In the genomic region with DNA sequence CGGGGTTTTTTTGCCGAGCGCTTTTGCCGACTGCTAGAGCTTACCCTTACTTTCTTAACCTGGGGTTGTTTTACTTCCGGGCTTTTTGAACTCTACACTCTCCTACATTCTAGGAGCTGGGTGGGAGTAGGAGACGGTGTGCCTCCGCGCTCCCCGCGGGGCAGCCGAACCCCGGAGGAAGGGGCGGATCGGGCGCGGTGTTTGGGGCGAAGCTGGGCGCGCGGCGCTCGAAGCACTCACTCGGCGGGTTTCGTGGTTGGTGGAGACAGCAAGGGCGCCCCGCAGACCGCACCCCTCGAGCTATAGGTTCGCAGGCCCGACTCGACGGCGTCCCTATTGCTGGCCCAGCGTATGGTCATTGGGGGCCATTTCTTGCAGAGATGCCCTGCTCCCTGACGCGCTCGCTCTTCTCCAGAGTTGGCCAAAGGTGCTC, we compare ENCODE assay signal across 8 cellular contexts. TPM values are rescaled to one million over a fixed set of nuclear protein-coding genes. Genes with fewer than 3 reads are reported as not detected.
DNase-seq lines count a peak whose midpoint lies in the region; ATAC-seq and TF ChIP-seq lines count a peak whose summit lies in the region.

No MANE protein-coding gene starts in this region.

- H3K4me3 ChIP-seq in GM23338 (peak overlapping the region; percentile 87), SU-DHL-6 (ENCODE audit: insufficient read depth, low read length, poor library complexity, severe bottlenecking) (peak overlapping the region; percentile 51), skeletal muscle satellite cell (ENCODE audit: low read length) (peak overlapping the region; percentile 87)

- H3K27me3 Mint-ChIP-seq in GM23338 (ENCODE audit: insufficient read depth, low read depth, poor library complexity): peaks cover 13% of the 10 kb centered on the region

- H3K27ac ChIP-seq in GM23338 (ENCODE audit: low read depth) (peak overlapping the region; percentile 100), SU-DHL-6 (ENCODE audit: low read depth, low read length) (peak overlapping the region; percentile 82)

- H3K27ac Mint-ChIP-seq in GM23338: peak overlapping the region; percentile 100

- peaks cover 27% of the 10 kb centered on the region for H3K79me2 ChIP-seq in GM23338 (replicated peaks; ENCODE audit: insufficient read depth)
- no peaks in the 10 kb centered on the region for H3K79me2 ChIP-seq in SU-DHL-6 (ENCODE audit: insufficient read depth, low read length)

- 0 out of 2 replicates have a peak, but pooled peaks cover 3% of the 10 kb centered on the region for H3K9me2 ChIP-seq in GM23338 (ENCODE audit: insufficient read depth)
- no peaks in the 10 kb centered on the region for H3K9me2 ChIP-seq in SU-DHL-6 (replicated peaks; ENCODE audit: insufficient read depth, low read length)

- peaks cover 32% of the 10 kb centered on the region for H3K36me3 Mint-ChIP-seq in GM23338 (ENCODE audit: low read depth)

- H3K27me3 ChIP-seq in GM23338 (ENCODE audit: insufficient read depth) (no peaks in the 10 kb centered on the region), SU-DHL-6 (ENCODE audit: low read length) (no peaks in the 10 kb centered on the region), skeletal muscle satellite cell (ENCODE audit: control insufficient read depth, insufficient read depth, low read length) (no peaks in the 10 kb centered on the region)

- peaks cover 22% of the 10 kb centered on the region for H3K4me1 Mint-ChIP-seq in GM23338

- peak overlapping the region; percentile 67 for H2AFZ ChIP-seq in GM23338
- H2AFZ ChIP-seq in SU-DHL-6 (ENCODE audit: low read depth, low read length, severe bottlenecking): peak overlapping the region; percentile 83

- peaks cover 5% of the 10 kb centered on the region; the same call in 1 of the 2 replicates for H3F3A ChIP-seq in GM23338 (replicated peaks; ENCODE audit: low read depth)
- H3F3A ChIP-seq in SU-DHL-6 (ENCODE audit: insufficient read depth): no peaks in the 10 kb centered on the region

- H4K20me1 ChIP-seq in GM23338 (replicated peaks; ENCODE audit: insufficient read depth): no peaks in the 10 kb centered on the region
- H4K20me1 ChIP-seq in SU-DHL-6 (ENCODE audit: low read depth, low read length): no peaks in the 10 kb centered on the region

- H3K4me3 Mint-ChIP-seq in GM23338: peak overlapping the region; percentile 96

- ATAC-seq in GM23338: peak; percentile 90

- H3K9me3 ChIP-seq in SU-DHL-6 (ENCODE audit: insufficient read depth, low read length) (no peaks in the 10 kb centered on the region), skeletal muscle satellite cell (replicated peaks; ENCODE audit: low read length) (no peaks in the 10 kb centered on the region)

- DNase-seq in GM10266 (ENCODE audit: extremely low spot score) (peak; percentile 62), GM23338 (ENCODE audit: low spot score) (peak; percentile 95), Kasumi-1 (lab: John Stamatoyannopoulos, UW) (peak; percentile 97 to 98), amniotic stem cell (lab: John Stamatoyannopoulos, UW) (peak; percentile 37), hypothalamus (lab: John Stamatoyannopoulos, UW) (peak in 28 of 51 donors; percentile 17 to 87 (median 65)), OCI-M2 (lab: John Stamatoyannopoulos, UW; ENCODE audit: unreplicated experiment) (no peak)

- no peak for TF ChIP-seq CTCF in GM10266 (IDR thresholded peaks at IDR 0.05; ENCODE audit: control insufficient read depth, insufficient read depth, low read depth, missing control alignments)
- TF ChIP-seq CTCF in GM23338 (conservative IDR thresholded peaks at IDR 0.05; ENCODE audit: low read depth in 2 of 2): no peak
- TF ChIP-seq CTCF in SU-DHL-6 (IDR thresholded peaks at IDR 0.05; ENCODE audit: insufficient read depth, low read length, poor library complexity, severe bottlenecking): no peak

- H3K9me3 Mint-ChIP-seq in GM23338: no peaks in the 10 kb centered on the region

- peaks cover 14% of the 10 kb centered on the region; the same call in 1 of the 2 replicates for H3K4me1 ChIP-seq in GM23338 (ENCODE audit: insufficient read depth)
- peaks cover 21% of the 10 kb centered on the region for H3K4me1 ChIP-seq in skeletal muscle satellite cell (ENCODE audit: control insufficient read depth, insufficient read depth, low read length)

- peaks cover 12% of the 10 kb centered on the region; the same call in 1 of the 2 replicates for H3K36me3 ChIP-seq in GM23338 (ENCODE audit: insufficient read depth)
- H3K36me3 ChIP-seq in SU-DHL-6 (ENCODE audit: low read length): no peaks in the 10 kb centered on the region
- H3K36me3 ChIP-seq in skeletal muscle satellite cell (ENCODE audit: insufficient read depth, low read length): peaks cover 15% of the 10 kb centered on the region

- peak overlapping the region; percentile 59 for H3K9ac ChIP-seq in SU-DHL-6 (ENCODE audit: low read length)
- peak overlapping the region; percentile 93 for H3K9ac ChIP-seq in skeletal muscle satellite cell (ENCODE audit: low read depth, low read length)

- H3K4me2 ChIP-seq in GM23338 (peak overlapping the region; percentile 95), SU-DHL-6 (ENCODE audit: low read depth, low read length, poor library complexity, severe bottlenecking) (peak overlapping the region; percentile 47), skeletal muscle satellite cell (ENCODE audit: low read length) (peak overlapping the region; percentile 90)

TF ChIP-seq in GM23338, 12 proteins besides CTCF, POLR2A, EP300 and RAD21:
- TF ChIP-seq POLR2AphosphoS5 (IDR thresholded peaks at IDR 0.05; ENCODE audit: low read depth): peak; percentile 60
- TF ChIP-seq, protein P1, sequence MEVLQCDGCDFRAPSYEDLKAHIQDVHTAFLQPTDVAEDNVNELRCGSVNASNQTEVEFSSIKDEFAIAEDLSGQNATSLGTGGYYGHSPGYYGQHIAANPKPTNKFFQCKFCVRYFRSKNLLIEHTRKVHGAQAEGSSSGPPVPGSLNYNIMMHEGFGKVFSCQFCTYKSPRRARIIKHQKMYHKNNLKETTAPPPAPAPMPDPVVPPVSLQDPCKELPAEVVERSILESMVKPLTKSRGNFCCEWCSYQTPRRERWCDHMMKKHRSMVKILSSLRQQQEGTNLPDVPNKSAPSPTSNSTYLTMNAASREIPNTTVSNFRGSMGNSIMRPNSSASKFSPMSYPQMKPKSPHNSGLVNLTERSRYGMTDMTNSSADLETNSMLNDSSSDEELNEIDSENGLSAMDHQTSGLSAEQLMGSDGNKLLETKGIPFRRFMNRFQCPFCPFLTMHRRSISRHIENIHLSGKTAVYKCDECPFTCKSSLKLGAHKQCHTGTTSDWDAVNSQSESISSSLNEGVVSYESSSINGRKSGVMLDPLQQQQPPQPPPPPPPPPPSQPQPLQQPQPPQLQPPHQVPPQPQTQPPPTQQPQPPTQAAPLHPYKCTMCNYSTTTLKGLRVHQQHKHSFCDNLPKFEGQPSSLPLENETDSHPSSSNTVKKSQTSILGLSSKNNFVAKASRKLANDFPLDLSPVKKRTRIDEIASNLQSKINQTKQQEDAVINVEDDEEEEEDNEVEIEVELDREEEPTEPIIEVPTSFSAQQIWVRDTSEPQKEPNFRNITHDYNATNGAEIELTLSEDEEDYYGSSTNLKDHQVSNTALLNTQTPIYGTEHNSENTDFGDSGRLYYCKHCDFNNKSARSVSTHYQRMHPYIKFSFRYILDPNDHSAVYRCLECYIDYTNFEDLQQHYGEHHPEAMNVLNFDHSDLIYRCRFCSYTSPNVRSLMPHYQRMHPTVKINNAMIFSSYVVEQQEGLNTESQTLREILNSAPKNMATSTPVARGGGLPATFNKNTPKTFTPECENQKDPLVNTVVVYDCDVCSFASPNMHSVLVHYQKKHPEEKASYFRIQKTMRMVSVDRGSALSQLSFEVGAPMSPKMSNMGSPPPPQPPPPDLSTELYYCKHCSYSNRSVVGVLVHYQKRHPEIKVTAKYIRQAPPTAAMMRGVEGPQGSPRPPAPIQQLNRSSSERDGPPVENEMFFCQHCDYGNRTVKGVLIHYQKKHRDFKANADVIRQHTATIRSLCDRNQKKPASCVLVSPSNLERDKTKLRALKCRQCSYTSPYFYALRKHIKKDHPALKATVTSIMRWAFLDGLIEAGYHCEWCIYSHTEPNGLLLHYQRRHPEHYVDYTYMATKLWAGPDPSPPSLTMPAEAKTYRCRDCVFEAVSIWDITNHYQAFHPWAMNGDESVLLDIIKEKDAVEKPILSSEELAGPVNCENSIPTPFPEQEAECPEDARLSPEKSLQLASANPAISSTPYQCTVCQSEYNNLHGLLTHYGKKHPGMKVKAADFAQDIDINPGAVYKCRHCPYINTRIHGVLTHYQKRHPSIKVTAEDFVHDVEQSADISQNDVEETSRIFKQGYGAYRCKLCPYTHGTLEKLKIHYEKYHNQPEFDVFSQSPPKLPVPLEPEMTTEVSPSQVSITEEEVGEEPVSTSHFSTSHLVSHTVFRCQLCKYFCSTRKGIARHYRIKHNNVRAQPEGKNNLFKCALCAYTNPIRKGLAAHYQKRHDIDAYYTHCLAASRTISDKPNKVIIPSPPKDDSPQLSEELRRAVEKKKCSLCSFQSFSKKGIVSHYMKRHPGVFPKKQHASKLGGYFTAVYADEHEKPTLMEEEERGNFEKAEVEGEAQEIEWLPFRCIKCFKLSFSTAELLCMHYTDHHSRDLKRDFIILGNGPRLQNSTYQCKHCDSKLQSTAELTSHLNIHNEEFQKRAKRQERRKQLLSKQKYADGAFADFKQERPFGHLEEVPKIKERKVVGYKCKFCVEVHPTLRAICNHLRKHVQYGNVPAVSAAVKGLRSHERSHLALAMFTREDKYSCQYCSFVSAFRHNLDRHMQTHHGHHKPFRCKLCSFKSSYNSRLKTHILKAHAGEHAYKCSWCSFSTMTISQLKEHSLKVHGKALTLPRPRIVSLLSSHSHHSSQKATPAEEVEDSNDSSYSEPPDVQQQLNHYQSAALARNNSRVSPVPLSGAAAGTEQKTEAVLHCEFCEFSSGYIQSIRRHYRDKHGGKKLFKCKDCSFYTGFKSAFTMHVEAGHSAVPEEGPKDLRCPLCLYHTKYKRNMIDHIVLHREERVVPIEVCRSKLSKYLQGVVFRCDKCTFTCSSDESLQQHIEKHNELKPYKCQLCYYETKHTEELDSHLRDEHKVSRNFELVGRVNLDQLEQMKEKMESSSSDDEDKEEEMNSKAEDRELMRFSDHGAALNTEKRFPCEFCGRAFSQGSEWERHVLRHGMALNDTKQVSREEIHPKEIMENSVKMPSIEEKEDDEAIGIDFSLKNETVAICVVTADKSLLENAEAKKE (CRISPR knock-in tag; IDR thresholded peaks at IDR 0.05): no peak
- TF ChIP-seq CREB1 (CRISPR knock-in tag; IDR thresholded peaks at IDR 0.05; ENCODE audit: low read depth): 0 out of 2 replicates have a peak, but pooled peaks have one; percentile 21
- 0 out of 2 replicates have a peak, but pooled peaks have one; percentile 3 for TF ChIP-seq NANOG (IDR thresholded peaks at IDR 0.05; ENCODE audit: borderline replicate concordance)

RNA-seq across cellular contexts. Expression of a gene that starts 0.2 kb away (rescaled TPM):
- 44.6 and 46.3 TPM in 2 replicates for total RNA-seq in GM23338 (2014; rRNA removed; shearing (Covaris generic))
- 43.1 and 52.1 TPM in 2 replicates for polyA plus RNA-seq in GM23338 (2016; fragmentation: Nextera tagmentation; extraction: Ambion mirVana)
- 9.2 and 10.6 TPM in 2 replicates for total RNA-seq in skeletal muscle satellite cell (2012; rRNA removed)
